In the genomic region with DNA sequence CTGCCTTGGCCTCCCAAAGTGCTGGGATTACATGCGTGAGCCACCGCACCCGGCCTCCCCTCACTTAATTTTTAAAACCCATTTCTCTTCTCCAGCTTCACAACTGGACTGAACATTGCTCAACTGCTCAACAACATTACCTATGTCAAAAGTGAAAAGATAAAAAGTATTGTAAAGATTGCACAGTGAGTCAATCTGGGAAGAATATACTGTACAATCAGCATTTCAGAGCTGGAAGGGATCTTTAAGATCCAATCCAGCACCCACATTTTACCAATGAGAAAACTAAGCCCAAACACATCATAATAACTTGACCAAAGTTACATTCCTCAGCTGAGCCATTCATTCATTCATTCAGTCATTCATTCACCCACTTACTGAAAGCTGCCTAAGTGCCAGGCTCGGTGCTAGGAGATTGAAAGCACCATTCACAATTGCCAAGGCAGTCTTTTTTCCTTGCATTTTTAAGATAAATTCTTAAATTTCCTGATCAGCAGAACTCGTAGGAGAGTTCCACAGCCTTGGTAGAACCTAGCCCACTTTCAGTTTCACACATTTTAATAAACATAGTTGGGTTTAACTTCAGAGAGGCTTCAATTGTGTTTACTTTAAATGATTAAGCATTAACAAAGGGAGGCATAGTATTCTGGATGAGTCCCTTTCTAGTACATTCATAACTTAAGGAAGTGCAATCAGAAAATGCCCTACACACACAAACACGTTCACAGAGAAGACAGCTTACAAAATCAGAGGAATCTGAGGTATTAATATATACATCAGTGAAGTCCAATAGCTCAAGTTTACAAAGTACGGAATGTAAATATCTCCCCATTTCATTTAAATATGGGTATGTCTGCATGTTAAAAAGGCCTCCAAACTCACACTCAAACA, we compare ENCODE assay signal across 10 cellular contexts. TPM values are rescaled to one million over a fixed set of nuclear protein-coding genes. Genes with fewer than 3 reads are reported as not detected.
DNase-seq lines count a peak whose midpoint lies in the region; ATAC-seq and TF ChIP-seq lines count a peak whose summit lies in the region.
"Had no signal": no experiment of that assay in that cellular context is flagged by ENCODE, and none has a peak within 500 bp of the region (broad histone marks: within the 10 kb centered on the region; RNA-seq: fewer than 3 reads in every experiment).

No MANE protein-coding gene starts in this region.

- ATAC-seq in activated T-cell treated with anti-CD3 and anti-CD28 coated beads, Interleukin-2, amount 50 U/mL, for 4 hours = no peak
- ATAC-seq in activated CD8-positive, alpha-beta T cell treated with anti-CD3 and anti-CD28 coated beads for 36 hours = no peak
- no peak for ATAC-seq in GM21786 (IDR thresholded peaks at IDR 0.05; ENCODE audit: unreplicated experiment)

- peak overlapping the region; percentile 68 for H3K27ac ChIP-seq in hepatocyte
- no peak overlapping the region for H3K27ac ChIP-seq in subcutaneous abdominal adipose tissue (ENCODE audit: low read depth, low read length)

- H3K9me3 ChIP-seq in hepatocyte (ENCODE audit: low read depth) (no peaks in the 10 kb centered on the region), subcutaneous abdominal adipose tissue (ENCODE audit: control insufficient read depth in 5 of 5, low read length in 5 of 5) (no peaks in the 10 kb centered on the region)

- H3K27me3 ChIP-seq in hepatocyte (no peaks in the 10 kb centered on the region), subcutaneous abdominal adipose tissue (ENCODE audit: control insufficient read depth in 5 of 5, insufficient read depth in 4 of 5, low read length in 5 of 5) (no peaks in the 10 kb centered on the region)

- H3K4me1 ChIP-seq in hepatocyte (ENCODE audit: insufficient read depth) (peaks cover 25% of the 10 kb centered on the region), subcutaneous abdominal adipose tissue (ENCODE audit: control insufficient read depth in 5 of 5, insufficient read depth in 5 of 5, low read length in 5 of 5) (peaks cover 2 to 38% (median 36%) of the 10 kb centered on the region in 5 donors)

- H3K27me3 Mint-ChIP-seq in activated T-cell treated with anti-CD3 and anti-CD28 coated beads, Interleukin-2, amount 50 U/mL, for 4 hours (ENCODE audit: low read depth) = no peaks in the 10 kb centered on the region
- H3K27me3 Mint-ChIP-seq in activated CD8-positive, alpha-beta T cell treated with anti-CD3 and anti-CD28 coated beads for 36 hours = no peaks in the 10 kb centered on the region
- H3K27me3 Mint-ChIP-seq: dendritic cell treated with granulocyte-macrophage colony-stimulating factor and Interleukin-4, amounts not matched to agents 40 ng/mL and 50 ng/mL, for 4 days had no signal

- intact Hi-C loops in activated CD8-positive, alpha-beta T cell treated with anti-CD3 and anti-CD28 coated beads for 36 hours (cut with micrococcal nuclease) = no loop called here

- peaks cover 27% of the 10 kb centered on the region for H3K36me3 Mint-ChIP-seq in activated T-cell treated with anti-CD3 and anti-CD28 coated beads, Interleukin-2, amount 50 U/mL, for 4 hours (ENCODE audit: insufficient read depth)
- H3K36me3 Mint-ChIP-seq in activated CD8-positive, alpha-beta T cell treated with anti-CD3 and anti-CD28 coated beads for 36 hours (ENCODE audit: low read depth) = peaks cover 41% of the 10 kb centered on the region

- 82% methylated on average over 7 of the region's 7 CpGs for WGBS in hepatocyte (ENCODE audit: low lambda C conversion rate, missing lambda C conversion rate)

- H3K27ac Mint-ChIP-seq in activated CD8-positive, alpha-beta T cell treated with anti-CD3 and anti-CD28 coated beads for 36 hours = peak overlapping the region; percentile 7
- H3K27ac Mint-ChIP-seq: dendritic cell treated with granulocyte-macrophage colony-stimulating factor and Interleukin-4, amounts not matched to agents 40 ng/mL and 50 ng/mL, for 4 days had no signal

- H3K4me1 Mint-ChIP-seq in activated T-cell treated with anti-CD3 and anti-CD28 coated beads, Interleukin-2, amount 50 U/mL, for 4 hours (ENCODE audit: low read depth) = peaks cover 54% of the 10 kb centered on the region
- peaks cover 50% of the 10 kb centered on the region for H3K4me1 Mint-ChIP-seq in activated CD8-positive, alpha-beta T cell treated with anti-CD3 and anti-CD28 coated beads for 36 hours (ENCODE audit: low read depth)

- POLR2A ChIA-PET in activated CD8-positive, alpha-beta T cell treated with anti-CD3 and anti-CD28 coated beads for 36 hours (lab: Charles Lee) = interaction anchor here (1.1 kb wide), 1 partner anchor 22 kb away, joined by 3 read pairs; no protein-coding TSS in a partner anchor

- H3K9me3 Mint-ChIP-seq in activated T-cell treated with anti-CD3 and anti-CD28 coated beads, Interleukin-2, amount 50 U/mL, for 4 hours = no peaks in the 10 kb centered on the region
- no peaks in the 10 kb centered on the region for H3K9me3 Mint-ChIP-seq in activated CD8-positive, alpha-beta T cell treated with anti-CD3 and anti-CD28 coated beads for 36 hours
- H3K9me3 Mint-ChIP-seq: dendritic cell treated with granulocyte-macrophage colony-stimulating factor and Interleukin-4, amounts not matched to agents 40 ng/mL and 50 ng/mL, for 4 days had no signal

- peaks cover 62% of the 10 kb centered on the region for H3K79me2 ChIP-seq in hepatocyte

- peak overlapping the region; percentile 64 for H3K4me3 Mint-ChIP-seq in activated T-cell treated with anti-CD3 and anti-CD28 coated beads, Interleukin-2, amount 50 U/mL, for 4 hours
- H3K4me3 Mint-ChIP-seq in activated CD8-positive, alpha-beta T cell treated with anti-CD3 and anti-CD28 coated beads for 36 hours = peak overlapping the region; percentile 52
- H3K4me3 Mint-ChIP-seq: dendritic cell treated with granulocyte-macrophage colony-stimulating factor and Interleukin-4, amounts not matched to agents 40 ng/mL and 50 ng/mL, for 4 days had no signal

- no peak overlapping the region for H2AFZ ChIP-seq in hepatocyte

- no peak for TF ChIP-seq CTCF in activated CD8-positive, alpha-beta T cell treated with anti-CD3 and anti-CD28 coated beads for 36 hours (IDR thresholded peaks at IDR 0.05)
- TF ChIP-seq CTCF in hepatocyte (IDR thresholded peaks at IDR 0.05; ENCODE audit: poor library complexity) = no peak

- peak overlapping the region; percentile 1 for H3K4me3 ChIP-seq in hepatocyte
- H3K4me3 ChIP-seq in subcutaneous abdominal adipose tissue (ENCODE audit: low read depth in 1 of 5, low read length in 5 of 5) = peak overlapping the region in 3 of 5 donors; percentile 4 to 21 (median 17)

- H4K20me1 ChIP-seq in hepatocyte (ENCODE audit: insufficient read depth, poor library complexity, severe bottlenecking) = peaks cover 3% of the 10 kb centered on the region

- no peaks in the 10 kb centered on the region for H3K9me2 ChIP-seq in hepatocyte (replicated peaks; ENCODE audit: insufficient read depth)

- H3K4me2 ChIP-seq in hepatocyte = peak overlapping the region; percentile 74

- DNase-seq in activated T-cell treated with anti-CD3 and anti-CD28 coated beads, Interleukin-2, amount 50 U/mL, for 4 hours = no peak
- DNase-seq in activated T-cell treated with anti-CD3 and anti-CD28 coated beads, Interleukin-2, amount 50 U/mL, for 1 hour = no peak
- no peak for DNase-seq in activated CD8-positive, alpha-beta T cell treated with anti-CD3 and anti-CD28 coated beads for 36 hours
- no peak for DNase-seq in hepatocyte (ENCODE audit: low spot score)
- no peak for DNase-seq in NCI-H446 treated with DMSO at 0.1 percent for 48 hours (lab: John Stamatoyannopoulos, UW)
- no peak for DNase-seq in hippocampal formation (lab: John Stamatoyannopoulos, UW)
- DNase-seq: NCI-H1436 had no signal

- H3K9ac ChIP-seq in subcutaneous abdominal adipose tissue (ENCODE audit: low read length in 5 of 5) = peak overlapping the region in 1 of 5 donors; percentile 20

- H3K36me3 ChIP-seq in hepatocyte (replicated peaks; ENCODE audit: insufficient read depth, low read depth) (no peaks in the 10 kb centered on the region), subcutaneous abdominal adipose tissue (ENCODE audit: control insufficient read depth in 5 of 5, insufficient read depth in 5 of 5, low read length in 5 of 5) (peaks cover 0 to 2% (median 0%) of the 10 kb centered on the region in 5 donors)

- CTCF ChIA-PET in activated CD8-positive, alpha-beta T cell treated with anti-CD3 and anti-CD28 coated beads for 36 hours (lab: Charles Lee) = interaction anchor here (0.7 to 1.9 kb wide), 6 partner anchors 15 to 504 kb away, joined by 3 to 10 read pairs (median 6); no protein-coding TSS in a partner anchor

RNA-seq across cellular contexts. Expression of gene GALNT4, which starts 3.0 kb away (rescaled TPM):
- 1 to 10 TPM; 4.1 to 7.1 (median 5.5) TPM for total RNA-seq in activated T-cell treated with anti-CD3 and anti-CD28 coated beads, Interleukin-2, amount 50 U/mL, for 4 hours
- total RNA-seq in activated CD8-positive, alpha-beta T cell treated with anti-CD3 and anti-CD28 coated beads for 36 hours = 1 to 10 TPM; 5.9 to 6.4 TPM
- total RNA-seq in hepatocyte = 15.4 and 19.2 TPM in 2 replicates
- 4.6 and 6.9 TPM in 2 replicates for polyA plus RNA-seq in hepatocyte

RNA-seq across cellular contexts. Expression of gene POC1B, which starts 4.3 kb away (rescaled TPM):
- 10 to 100 TPM; 12.2 to 14.5 (median 12.9) TPM for total RNA-seq in activated T-cell treated with anti-CD3 and anti-CD28 coated beads, Interleukin-2, amount 50 U/mL, for 4 hours
- 10 to 100 TPM; 31.9 to 34.8 TPM for total RNA-seq in activated CD8-positive, alpha-beta T cell treated with anti-CD3 and anti-CD28 coated beads for 36 hours
- total RNA-seq in hepatocyte = 18.9 and 20.0 TPM in 2 replicates
- polyA plus RNA-seq in hepatocyte = 10.3 and 11.6 TPM in 2 replicates
